9 cellular contexts compared by ENCODE assay signal in the genomic region with DNA sequence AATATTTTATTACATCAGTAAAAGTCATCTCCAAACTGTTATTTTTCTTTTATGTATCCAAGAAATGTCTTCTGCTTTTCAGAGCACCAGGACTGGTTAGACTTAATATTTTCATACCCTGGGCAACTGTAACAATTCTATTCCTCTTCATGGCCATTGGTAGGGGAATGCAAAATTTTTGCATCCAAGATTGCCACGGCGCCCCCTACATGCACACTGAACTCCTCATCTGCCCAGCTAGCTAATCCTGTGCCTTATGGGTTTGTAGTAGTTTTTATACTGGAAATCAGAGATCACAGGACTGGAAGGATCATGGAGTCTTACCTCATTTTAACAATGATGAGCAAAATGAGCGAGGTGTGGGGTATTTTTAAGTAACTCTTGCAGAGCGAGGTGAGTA.
DNase-seq lines count a peak whose midpoint lies in the region; ATAC-seq, FAIRE-seq and TF ChIP-seq lines count a peak whose summit lies in the region.
"Had no signal": no experiment of that assay in that cellular context is flagged by ENCODE, and none has a peak within 500 bp of the region (broad histone marks: within the 10 kb centered on the region; RNA-seq: fewer than 3 reads in every experiment).

No MANE protein-coding gene starts in this region.

- no peak overlapping the region for H4K8ac ChIP-seq in mesenchymal stem cell (ENCODE audit: low read length)

- H2BK12ac ChIP-seq in mesenchymal stem cell (ENCODE audit: low read length in 2 of 2): no peak overlapping the region

- no peak overlapping the region for H3K4me2 ChIP-seq in mesenchymal stem cell (ENCODE audit: low read length, poor library complexity, severe bottlenecking)

- H3K27ac ChIP-seq in small intestine (ENCODE audit: low read depth in 1 of 2, low read length in 1 of 2): no peak overlapping the region
- no peak overlapping the region for H3K27ac ChIP-seq in mesenchymal stem cell (ENCODE audit: low read length, poor library complexity, severe bottlenecking)
- H3K27ac ChIP-seq: SK-N-MC had no signal

- no peak overlapping the region for H3K4me3 ChIP-seq in choroid plexus epithelial cell (ENCODE audit: low read depth, low read length)
- H3K4me3 ChIP-seq in small intestine (ENCODE audit: low read depth in 1 of 2, low read length in 2 of 2): no peak overlapping the region
- no peak overlapping the region for H3K4me3 ChIP-seq in mesenchymal stem cell (ENCODE audit: insufficient read depth in 1 of 2, low read depth in 1 of 2, low read length in 2 of 2)
- H3K4me3 ChIP-seq: SK-N-MC had no signal

- peaks cover 3% of the 10 kb centered on the region for H3K79me1 ChIP-seq in mesenchymal stem cell (replicated peaks; ENCODE audit: low read length, poor library complexity, severe bottlenecking)

- H3K23ac ChIP-seq in mesenchymal stem cell (ENCODE audit: low read length in 2 of 2): no peak overlapping the region

- no peak overlapping the region for H3K9ac ChIP-seq in mesenchymal stem cell (ENCODE audit: low read length)

- H2BK15ac ChIP-seq in mesenchymal stem cell (ENCODE audit: low read depth, poor library complexity, severe bottlenecking): no peak overlapping the region

- H3K27me3 ChIP-seq in small intestine (ENCODE audit: control insufficient read depth in 2 of 2, insufficient read depth in 2 of 2, low read length in 2 of 2) (no peaks in the 10 kb centered on the region), mesenchymal stem cell (ENCODE audit: control insufficient read depth in 1 of 2, insufficient read depth in 1 of 2, low read length in 2 of 2) (no peaks in the 10 kb centered on the region)

- no peak overlapping the region for H3K4me3 Mint-ChIP-seq in T-helper 2 cell treated with Interferon-gamma antibody and Interleukin-4, amounts not matched to agents 5 μg/mL and 100 μg/mL, for 36 hours

- peaks cover 47% of the 10 kb centered on the region for H3K4me1 Mint-ChIP-seq in T-helper 2 cell treated with Interferon-gamma antibody and Interleukin-4, amounts not matched to agents 5 μg/mL and 100 μg/mL, for 36 hours (ENCODE audit: low read depth)

- peaks cover 54% of the 10 kb centered on the region for H3K36me3 Mint-ChIP-seq in T-helper 2 cell treated with Interferon-gamma antibody and Interleukin-4, amounts not matched to agents 5 μg/mL and 100 μg/mL, for 36 hours (ENCODE audit: low read depth)

- H3K27ac Mint-ChIP-seq in T-helper 2 cell treated with Interferon-gamma antibody and Interleukin-4, amounts not matched to agents 5 μg/mL and 100 μg/mL, for 36 hours: peak overlapping the region; percentile 36

- no peak overlapping the region for H2AFZ ChIP-seq in mesenchymal stem cell (ENCODE audit: low read depth, low read length)

- H4K91ac ChIP-seq in mesenchymal stem cell (ENCODE audit: low read length): no peak overlapping the region

- H3K9me3 ChIP-seq in small intestine (ENCODE audit: control insufficient read depth, low read depth): no peaks in the 10 kb centered on the region
- H3K9me3 ChIP-seq in mesenchymal stem cell (ENCODE audit: control insufficient read depth, low read length): no peaks in the 10 kb centered on the region

- no peak overlapping the region for H2BK120ac ChIP-seq in mesenchymal stem cell (ENCODE audit: low read depth, low read length)

- WGBS in small intestine, 3 donors: 90 to 92% (median 92%) methylated on average over 4 of the region's 4 CpGs
- WGBS in mesenchymal stem cell: 88% methylated on average over 4 of the region's 4 CpGs

- H3K4me1 ChIP-seq in small intestine (ENCODE audit: control insufficient read depth in 2 of 2, insufficient read depth in 1 of 2, low read depth in 1 of 2, low read length in 1 of 2) (no peaks in the 10 kb centered on the region), mesenchymal stem cell (ENCODE audit: control insufficient read depth, insufficient read depth, low read depth, low read length) (no peaks in the 10 kb centered on the region)

- no peak for ATAC-seq in HG03196 (IDR thresholded peaks at IDR 0.05; ENCODE audit: unreplicated experiment)
- no peak for ATAC-seq in HG02840 (IDR thresholded peaks at IDR 0.05; ENCODE audit: low FRiP score, unreplicated experiment)
- ATAC-seq in GM18873 (IDR thresholded peaks at IDR 0.05; ENCODE audit: low FRiP score, unreplicated experiment): no peak

- no peak overlapping the region for H3K14ac ChIP-seq in mesenchymal stem cell (ENCODE audit: low read length in 2 of 2)

- H3K18ac ChIP-seq in mesenchymal stem cell (ENCODE audit: low read depth in 1 of 2, low read length in 2 of 2): no peak overlapping the region

- FAIRE-seq in GM19239 (lab: Jason Lieb, UNC) (peak; percentile 8), small intestine (lab: Jason Lieb, UNC) (no peak)

- H3K9me3 Mint-ChIP-seq in T-helper 2 cell treated with Interferon-gamma antibody and Interleukin-4, amounts not matched to agents 5 μg/mL and 100 μg/mL, for 36 hours: no peaks in the 10 kb centered on the region

- TF ChIP-seq CTCF in choroid plexus epithelial cell (conservative IDR thresholded peaks at IDR 0.05; ENCODE audit: low read depth, low read length): peak; percentile 72

- H3K4ac ChIP-seq in mesenchymal stem cell (ENCODE audit: low read depth in 1 of 2, low read length in 2 of 2): no peak overlapping the region

- H2BK5ac ChIP-seq in mesenchymal stem cell (ENCODE audit: low read depth, low read length, poor library complexity, severe bottlenecking): no peak overlapping the region

- H3K27me3 Mint-ChIP-seq in T-helper 2 cell treated with Interferon-gamma antibody and Interleukin-4, amounts not matched to agents 5 μg/mL and 100 μg/mL, for 36 hours (ENCODE audit: low read depth): no peaks in the 10 kb centered on the region

- H2AK5ac ChIP-seq in mesenchymal stem cell (ENCODE audit: low read length, severe bottlenecking): no peak overlapping the region

- DNase-seq in GM19239 (ENCODE audit: insufficient read length, low spot score): no peak
- no peak for DNase-seq in T-helper 2 cell treated with Interferon-gamma antibody and Interleukin-4, amounts not matched to agents 5 μg/mL and 100 μg/mL, for 36 hours (ENCODE audit: low spot score)
- DNase-seq in choroid plexus epithelial cell (ENCODE audit: low read depth): peak; percentile 43
- peak; percentile 25 for DNase-seq in small intestine
- no peak for DNase-seq in mesenchymal stem cell

- no peaks in the 10 kb centered on the region for H3K36me3 ChIP-seq in small intestine (ENCODE audit: control insufficient read depth in 2 of 2, insufficient read depth in 2 of 2, low read length in 2 of 2)
- peaks cover 24 to 58% of the 10 kb centered on the region in 2 experiments for H3K36me3 ChIP-seq in mesenchymal stem cell (ENCODE audit: control insufficient read depth in 1 of 2, insufficient read depth in 2 of 2, low read depth in 1 of 2, low read length in 2 of 2)

Comparison
In these comparisons a context has a peak if more than half of its experiments do, and no peak if none do; other contexts are left out.
1. DNase-seq: peak in choroid plexus epithelial cell (single experiment) and small intestine (single experiment); none in GM19239 (single experiment), T-helper 2 cell treated with Interferon-gamma antibody and Interleukin-4, amounts not matched to agents 5 μg/mL and 100 μg/mL, for 36 hours (single experiment) and mesenchymal stem cell (single experiment).